Comparison of ENCODE assay signal across 15 cellular contexts in the genomic region with DNA sequence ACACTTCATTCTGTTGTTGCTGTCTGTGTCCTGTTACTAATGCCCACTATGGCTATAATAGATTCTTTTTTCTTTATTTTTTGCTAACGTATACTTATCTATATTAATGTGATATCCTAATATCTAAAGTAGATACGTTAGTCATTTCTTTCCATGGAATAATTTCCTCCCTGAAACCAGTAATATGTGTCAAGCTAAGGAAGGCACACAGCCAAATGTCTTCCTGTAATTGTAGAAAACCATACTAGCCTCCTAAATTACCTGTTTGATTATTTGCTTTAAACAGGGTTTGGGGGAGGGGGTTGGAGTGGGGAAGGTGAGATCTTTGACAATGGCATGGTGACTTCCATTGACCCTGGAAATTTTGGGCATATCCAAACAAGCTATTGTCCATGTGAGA. TPM values are rescaled to one million over a fixed set of nuclear protein-coding genes. Genes with fewer than 3 reads are reported as not detected.
DNase-seq lines count a peak whose midpoint lies in the region.
"Had no signal": no experiment of that assay in that cellular context is flagged by ENCODE, and none has a peak within 500 bp of the region (broad histone marks: within the 10 kb centered on the region; RNA-seq: fewer than 3 reads in every experiment).

No MANE protein-coding gene starts in this region.

- DNase-seq in NCI-H69 (lab: John Stamatoyannopoulos, UW) (peak; percentile 62), NCI-H774 (lab: John Stamatoyannopoulos, UW) (peak; percentile 9), dermis blood vessel endothelial cell (peak; percentile 65), lung microvascular endothelial cell (ENCODE audit: low read depth in 2 of 2) (peak; percentile 24 to 77), hippocampal formation (lab: John Stamatoyannopoulos, UW) (no peak)
- no peak for DNase-seq in stimulated activated CD4-positive, alpha-beta T cell treated with anti-CD3 and anti-CD28 coated beads, Interleukin-4, amount 100 ng/mL, for 24 hours
- DNase-seq: Caco-2; CD4-positive, CD25-positive, alpha-beta regulatory T cell; CD8-positive, alpha-beta T cell; DMS153; DND-41; GOT3; HFFc6 had no signal

RNA-seq across cellular contexts. Expression of a gene that starts 56.4 kb away (rescaled TPM):
- total RNA-seq in dermis blood vessel endothelial cell: 2.9 and 4.3 TPM in 2 replicates
- total RNA-seq in lung microvascular endothelial cell: 1.5 and 3.6 TPM in 2 replicates

RNA-seq across cellular contexts. Expression of a gene that starts 56.8 kb away (rescaled TPM):
- total RNA-seq in dermis blood vessel endothelial cell (0.09 and 0.17 TPM in 2 replicates), lung microvascular endothelial cell (0.20 and 0.44 TPM in 2 replicates)
- total RNA-seq: A172; B cell; CD8-positive, alpha-beta T cell had no signal

Comparison
In these comparisons a context has a peak if more than half of its experiments do, and no peak if none do; other contexts are left out.
1. DNase-seq: peak in NCI-H69 (single experiment), NCI-H774 (single experiment), dermis blood vessel endothelial cell (single experiment) and lung microvascular endothelial cell (2 of 2); none in stimulated activated CD4-positive, alpha-beta T cell treated with anti-CD3 and anti-CD28 coated beads, Interleukin-4, amount 100 ng/mL, for 24 hours (single experiment) and hippocampal formation (0 of 2).